In the genomic region with DNA sequence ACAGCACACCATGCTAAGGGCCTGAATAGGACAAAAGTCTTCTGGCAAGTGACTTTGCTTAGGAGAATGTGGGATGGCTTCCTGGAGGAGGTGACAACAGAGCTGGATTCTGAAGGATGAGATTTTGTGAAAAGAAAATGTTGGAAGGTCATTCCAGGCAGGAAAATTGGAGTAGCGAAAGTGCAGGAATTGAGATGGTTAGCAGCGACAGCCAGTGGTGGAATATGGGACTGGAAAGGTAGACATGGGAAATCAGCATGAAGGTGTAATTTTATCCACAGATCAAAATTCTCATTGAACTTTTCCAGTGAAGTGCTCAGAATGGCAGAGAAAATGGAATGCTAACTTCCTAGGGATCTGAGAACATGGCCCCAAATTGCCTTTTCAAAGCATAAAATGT, we compare ENCODE assay signal across 13 cellular contexts.
"Had no signal": no experiment of that assay in that cellular context is flagged by ENCODE, and none has a peak within 500 bp of the region (broad histone marks: within the 10 kb centered on the region; RNA-seq: fewer than 3 reads in every experiment).

No MANE protein-coding gene starts in this region.

- DNase-seq: activated CD4-positive, alpha-beta T cell treated with anti-CD3 and anti-CD28 coated beads for 1 hour; activated CD4-positive, alpha-beta T cell treated with anti-CD3 and anti-CD28 coated beads, Interleukin-2, amount 50 U/mL, for 4 hours; activated gamma-delta T cell; amygdala; dermis blood vessel endothelial cell; foreskin melanocyte; T-helper 17 cell; testis had no signal

- H3K4me1 ChIP-seq: prostate gland, testis had no signal

- H3K4me3 ChIP-seq: neural progenitor cell, prostate gland, right atrium auricular region, skin epidermis, testis had no signal

- ATAC-seq: T-helper 17 cell had no signal

- H3K9ac ChIP-seq: neural progenitor cell had no signal

- H3K9me3 ChIP-seq: prostate gland, right atrium auricular region, testis had no signal

- H3K27me3 ChIP-seq: neural progenitor cell, right atrium auricular region, testis had no signal

- H3K4me2 ChIP-seq: neural progenitor cell had no signal

- H3K36me3 ChIP-seq: neural progenitor cell, prostate gland, right atrium auricular region had no signal

- H3K27ac ChIP-seq: neural progenitor cell, prostate gland, right atrium auricular region, skin epidermis, testis, VCaP had no signal
